Comparison of ENCODE assay signal across 9 cellular contexts in genomic region chr7:139232893-139233292, GRCh38. TPM values are rescaled to one million over a fixed set of nuclear protein-coding genes. Genes with fewer than 3 reads are reported as not detected.
DNase-seq lines count a peak whose midpoint lies in the region; ATAC-seq and TF ChIP-seq lines count a peak whose summit lies in the region.
"Had no signal": no experiment of that assay in that cellular context is flagged by ENCODE, and none has a peak within 500 bp of the region (broad histone marks: within the 10 kb centered on the region; RNA-seq: fewer than 3 reads in every experiment).

No MANE protein-coding gene starts in this region.

- H3K27ac ChIP-seq in cardiac muscle cell: no peak overlapping the region
- H3K27ac ChIP-seq in tibial artery: no peak overlapping the region
- H3K27ac ChIP-seq in brain microvascular endothelial cell: no peak overlapping the region

- H3K36me3 ChIP-seq in cardiac muscle cell (peaks cover 12% of the 10 kb centered on the region), tibial artery (peaks cover 8 to 10% (median 10%) of the 10 kb centered on the region in 3 donors), brain microvascular endothelial cell (replicated peaks) (peaks cover 13% of the 10 kb centered on the region)

- intact Hi-C loops in Right ventricle myocardium superior (cut with DNase I) (no loop called here), tibial artery (cut with DNase I; ENCODE audit: low total_unique reads) (loop anchor here (5.0 kb wide), 1 partner anchor 104 kb away; no protein-coding TSS in a partner anchor)

- DNase-seq in cardiac muscle cell (ENCODE audit: low read depth in 1 of 2, low spot score in 1 of 2) (no peak), Right ventricle myocardium superior (no peak), fibroblast of the aortic adventitia (ENCODE audit: low read depth) (peak; percentile 14), tibial artery (no peak), brain microvascular endothelial cell (no peak)
- no peak for DNase-seq in activated CD4-positive, alpha-beta T cell treated with anti-CD3 and anti-CD28 coated beads, Interleukin-2, amount 50 U/mL, for 4 hours

- peaks cover 9% of the 10 kb centered on the region for H3K4me1 ChIP-seq in cardiac muscle cell (ENCODE audit: low read depth)
- H3K4me1 ChIP-seq in tibial artery: peaks cover 0 to 36% (median 12%) of the 10 kb centered on the region in 4 donors

- ATAC-seq in Right ventricle myocardium superior (ENCODE audit: poor library complexity): no peak
- ATAC-seq in SK-N-SH treated with all-trans-retinoic acid at 6 μM for 48 hours: peak; percentile 10; the same call in 1 of the 3 replicates
- no peak for ATAC-seq in GM19035 (IDR thresholded peaks at IDR 0.05; ENCODE audit: unreplicated experiment)

- H3K27me3 ChIP-seq in cardiac muscle cell (no peaks in the 10 kb centered on the region), tibial artery (no peaks in the 10 kb centered on the region), brain microvascular endothelial cell (replicated peaks) (no peaks in the 10 kb centered on the region)
- H3K27me3 ChIP-seq: thyroid gland had no signal

- H3K4me3 ChIP-seq in cardiac muscle cell (peak overlapping the region; percentile 99), fibroblast of the aortic adventitia (ENCODE audit: low read depth, low read length) (peak overlapping the region; percentile 90), tibial artery (peak overlapping the region; percentile 70 to 91), brain microvascular endothelial cell (ENCODE audit: low read depth, low read length) (no peak overlapping the region)

- TF ChIP-seq CTCF in cardiac muscle cell (IDR thresholded peaks at IDR 0.05; ENCODE audit: low read depth, low read length): no peak
- no peak for TF ChIP-seq CTCF in fibroblast of the aortic adventitia (IDR thresholded peaks at IDR 0.05; ENCODE audit: insufficient read depth, low read length)
- TF ChIP-seq CTCF in tibial artery (IDR thresholded peaks at IDR 0.05): no peak
- no peak for TF ChIP-seq CTCF in brain microvascular endothelial cell (IDR thresholded peaks at IDR 0.05; ENCODE audit: low read depth, low read length, missing control alignments)

- H3K9me3 ChIP-seq in cardiac muscle cell (ENCODE audit: low read depth) (no peaks in the 10 kb centered on the region), tibial artery (no peaks in the 10 kb centered on the region)
- H3K9me3 ChIP-seq: thyroid gland had no signal

- in situ Hi-C loops in brain microvascular endothelial cell (cut with HindIII; ENCODE audit: low pct_ligation_motif_present, low sequenced_read_pairs): no loop called here

TF ChIP-seq in SK-N-SH treated with all-trans-retinoic acid at 6 μM for 48 hours, 23 proteins besides CTCF, POLR2A, EP300 and RAD21:
- TF ChIP-seq TOX (CRISPR knock-in tag; IDR thresholded peaks at IDR 0.05; ENCODE audit: borderline replicate concordance) (no peak), POU6F1 (CRISPR knock-in tag; IDR thresholded peaks at IDR 0.05; ENCODE audit: borderline replicate concordance, low read depth) (no peak), PPARA (CRISPR knock-in tag; IDR thresholded peaks at IDR 0.05; ENCODE audit: borderline replicate concordance) (no peak), OSR1 (CRISPR knock-in tag; IDR thresholded peaks at IDR 0.05) (no peak), PATZ1 (CRISPR knock-in tag; IDR thresholded peaks at IDR 0.05; ENCODE audit: borderline replicate concordance) (no peak), ESRRG (CRISPR knock-in tag; IDR thresholded peaks at IDR 0.05) (no peak), RARB (CRISPR knock-in tag; IDR thresholded peaks at IDR 0.05) (no peak), BACH2 (CRISPR knock-in tag; IDR thresholded peaks at IDR 0.05; ENCODE audit: borderline replicate concordance) (no peak), SNAI2 (CRISPR knock-in tag; IDR thresholded peaks at IDR 0.05) (no peak)

RNA-seq across cellular contexts. Expression of gene UBN2, which starts 1.9 kb away (rescaled TPM):
- total RNA-seq in cardiac muscle cell (5.7 and 11.2 TPM in 2 replicates), Right ventricle myocardium superior (11.9 TPM), fibroblast of the aortic adventitia (ENCODE audit: low replicate concordance) (8.0 and 11.3 TPM in 2 replicates)
- 4.7 and 5.5 TPM in 2 replicates for polyA plus RNA-seq in cardiac muscle cell
